ENCODE assay signal across 18 cellular contexts in genomic region chr1:227917081-227917950, GRCh38. TPM values are rescaled to one million over a fixed set of nuclear protein-coding genes. Genes with fewer than 3 reads are reported as not detected.
DNase-seq lines count a peak whose midpoint lies in the region; ATAC-seq and TF ChIP-seq lines count a peak whose summit lies in the region.
"Had no signal": no experiment of that assay in that cellular context is flagged by ENCODE, and none has a peak within 500 bp of the region (broad histone marks: within the 10 kb centered on the region; RNA-seq: fewer than 3 reads in every experiment).

No MANE protein-coding gene starts in this region.

- intact Hi-C loops in lower lobe of right lung (cut with DNase I): no loop called here

- no peaks in the 10 kb centered on the region for H3K79me2 ChIP-seq in osteoblast (ENCODE audit: insufficient read depth, low read length)

- no peak overlapping the region for H3K4me2 ChIP-seq in osteoblast (ENCODE audit: insufficient read depth, low read length)
- H3K4me2 ChIP-seq: KMS-11, PC-9 had no signal

- no peak for ATAC-seq in HG03571 (IDR thresholded peaks at IDR 0.05; ENCODE audit: unreplicated experiment)
- no peak for ATAC-seq in lower lobe of right lung
- ATAC-seq: CD8-positive, alpha-beta T cell; esophagus mucosa; left lung; naive thymus-derived CD4-positive, alpha-beta T cell had no signal

- no peaks in the 10 kb centered on the region for H4K20me1 ChIP-seq in osteoblast (ENCODE audit: insufficient read depth, low read length)

- H2AFZ ChIP-seq in osteoblast (ENCODE audit: low read length): no peak overlapping the region
- H2AFZ ChIP-seq: PC-9 had no signal

- H3K27me3 ChIP-seq in osteoblast (ENCODE audit: insufficient read depth, low read length) (peaks cover 5% of the 10 kb centered on the region), lower lobe of right lung (ENCODE audit: low read depth) (no peaks in the 10 kb centered on the region)
- H3K27me3 ChIP-seq: heart right ventricle had no signal

- H3K4me3 ChIP-seq in osteoblast (ENCODE audit: insufficient read depth, low read length) (no peak overlapping the region), lower lobe of right lung (no peak overlapping the region)
- H3K4me3 ChIP-seq: HAP-1, heart right ventricle, left lung, PC-9 had no signal

- H3K27ac ChIP-seq in osteoblast (ENCODE audit: low read depth, low read length): no peak overlapping the region
- no peak overlapping the region for H3K27ac ChIP-seq in lower lobe of right lung
- H3K27ac ChIP-seq: heart right ventricle, KMS-11, left lung, PC-9 had no signal

- H3K4me1 ChIP-seq in osteoblast (ENCODE audit: insufficient read depth, low read length) (no peaks in the 10 kb centered on the region), lower lobe of right lung (no peaks in the 10 kb centered on the region)
- H3K4me1 ChIP-seq: HAP-1, left lung had no signal

- DNase-seq in C1 segment of cervical spinal cord (lab: John Stamatoyannopoulos, UW): peak in 10 of 14 donors; percentile 5 to 74 (median 30)
- DNase-seq in amygdala (lab: John Stamatoyannopoulos, UW): peak in 40 of 56 donors; percentile 13 to 88 (median 52)
- peak; percentile 40 to 66 for DNase-seq in hippocampal formation (lab: John Stamatoyannopoulos, UW)
- peak; percentile 65 for DNase-seq in osteoblast (ENCODE audit: insufficient read length, low spot score, missing footprints)
- no peak for DNase-seq in dermis blood vessel endothelial cell
- no peak for DNase-seq in lower lobe of right lung
- no peak for DNase-seq in RPMI8226
- DNase-seq: activated naive CD4-positive, alpha-beta T cell treated with anti-CD3 and anti-CD28 coated beads for 36 hours; activated T-cell treated with anti-CD3 and anti-CD28 coated beads for 4 hours; heart right ventricle; naive thymus-derived CD4-positive, alpha-beta T cell; PC-9 had no signal

- H3K9me3 ChIP-seq in osteoblast (ENCODE audit: low read depth, low read length): no peaks in the 10 kb centered on the region
- H3K9me3 ChIP-seq in lower lobe of right lung: no peaks in the 10 kb centered on the region
- H3K9me3 ChIP-seq: HAP-1, heart right ventricle, left lung had no signal

- no peak for TF ChIP-seq CTCF in osteoblast (IDR thresholded peaks at IDR 0.05; ENCODE audit: extremely low read depth, low read depth, low read length)
- no peak for TF ChIP-seq CTCF in lower lobe of right lung (IDR thresholded peaks at IDR 0.05)

- H3K36me3 ChIP-seq in osteoblast (ENCODE audit: insufficient read depth, low read length) (no peaks in the 10 kb centered on the region), lower lobe of right lung (peaks cover 8% of the 10 kb centered on the region)
- H3K36me3 ChIP-seq: HAP-1, left lung had no signal

RNA-seq across cellular contexts. Expression of gene WNT9A, which starts 30.4 kb away (rescaled TPM):
- total RNA-seq in osteoblast: 0.36 and 0.88 TPM in 2 replicates
- total RNA-seq in dermis blood vessel endothelial cell: 1.8 and 2.9 TPM in 2 replicates
- 7.0 TPM for total RNA-seq in lower lobe of right lung
- total RNA-seq: activated naive CD4-positive, alpha-beta T cell treated with anti-CD3 and anti-CD28 coated beads for 36 hours; CD8-positive, alpha-beta T cell had no signal

Comparison
In these comparisons a context has a peak if more than half of its experiments do, and no peak if none do; other contexts are left out.
1. DNase-seq: peak in C1 segment of cervical spinal cord (10 of 14), amygdala (40 of 56), hippocampal formation (2 of 2) and osteoblast (single experiment); none in dermis blood vessel endothelial cell (single experiment), lower lobe of right lung (single experiment) and RPMI8226 (single experiment).